20 cellular contexts compared by ENCODE assay signal in genomic region chr6:148459228-148459627, GRCh38.
DNase-seq lines count a peak whose midpoint lies in the region; ATAC-seq and TF ChIP-seq lines count a peak whose summit lies in the region.
"Had no signal": no experiment of that assay in that cellular context is flagged by ENCODE, and none has a peak within 500 bp of the region (broad histone marks: within the 10 kb centered on the region; RNA-seq: fewer than 3 reads in every experiment).

No MANE protein-coding gene starts in this region.

- no peaks in the 10 kb centered on the region for H3K36me3 Mint-ChIP-seq in effector memory CD8-positive, alpha-beta T cell (ENCODE audit: insufficient read depth)
- H3K36me3 Mint-ChIP-seq: CD4-positive, CD25-positive, alpha-beta regulatory T cell; CD8-positive, alpha-beta T cell had no signal

- H3K14ac ChIP-seq in IMR-90 (replicated peaks; ENCODE audit: low read depth, low read length): 0 out of 2 replicates have a peak overlapping the region, but pooled peaks have one; percentile 8
- no peak overlapping the region for H3K14ac ChIP-seq in mesenchymal stem cell (ENCODE audit: low read length in 2 of 2)

- in situ Hi-C loops in IMR-90 (cut with MboI; ENCODE audit: low sequenced_read_pairs): no loop called here

- no peaks in the 10 kb centered on the region for H3K9me3 ChIP-seq in IMR-90 (ENCODE audit: control insufficient read depth, insufficient read depth, low read length)
- H3K9me3 ChIP-seq in mesenchymal stem cell (ENCODE audit: control insufficient read depth, low read length): no peaks in the 10 kb centered on the region
- H3K9me3 ChIP-seq: BLaER1, Caco-2 had no signal

- H3K4me3 ChIP-seq in IMR-90 (ENCODE audit: insufficient read depth, low read depth, low read length): no peak overlapping the region
- H3K4me3 ChIP-seq in mesenchymal stem cell (ENCODE audit: insufficient read depth in 1 of 2, low read depth in 1 of 2, low read length in 2 of 2): no peak overlapping the region
- H3K4me3 ChIP-seq: BLaER1, GM12878, GM23338 had no signal

- H2BK120ac ChIP-seq in IMR-90 (ENCODE audit: low read depth, low read length) (0 out of 2 replicates have a peak overlapping the region, but pooled peaks have one; percentile 15), mesenchymal stem cell (ENCODE audit: low read depth, low read length) (no peak overlapping the region)

- no peak overlapping the region for H2AK9ac ChIP-seq in IMR-90 (replicated peaks; ENCODE audit: low read depth, low read length, poor library complexity)

- no peaks in the 10 kb centered on the region for H3K4me1 Mint-ChIP-seq in effector memory CD8-positive, alpha-beta T cell (ENCODE audit: low read depth in 2 of 2)
- H3K4me1 Mint-ChIP-seq: B cell; CD4-positive, CD25-positive, alpha-beta regulatory T cell had no signal

- dilution Hi-C loops in IMR-90 (cut with HindIII; ENCODE audit: low sequenced_read_pairs, unreplicated experiment): no loop called here

- peaks cover 11 to 12% of the 10 kb centered on the region in 2 donors for H3K27me3 Mint-ChIP-seq in effector memory CD8-positive, alpha-beta T cell
- H3K27me3 Mint-ChIP-seq: CD4-positive, CD25-positive, alpha-beta regulatory T cell had no signal

- H3K23ac ChIP-seq in IMR-90 (ENCODE audit: low read depth, low read length): no peak overlapping the region
- H3K23ac ChIP-seq in mesenchymal stem cell (ENCODE audit: low read length in 2 of 2): no peak overlapping the region

- H4K8ac ChIP-seq in IMR-90 (ENCODE audit: low read depth in 2 of 2, low read length in 2 of 2) (no peak overlapping the region), mesenchymal stem cell (ENCODE audit: low read length) (no peak overlapping the region)

- no TSS peak for BruUV-seq in IMR-90 (replicated peaks; lab: Mats Ljungman, UMichigan)

- H4K20me1 ChIP-seq in IMR-90 (ENCODE audit: insufficient read depth, low read length): no peaks in the 10 kb centered on the region

- H4K91ac ChIP-seq in IMR-90 (ENCODE audit: insufficient read depth, low read depth, low read length) (0 out of 2 replicates have a peak overlapping the region, but pooled peaks have one; percentile 25), mesenchymal stem cell (ENCODE audit: low read length) (peak overlapping the region; percentile 53)

- no peak overlapping the region for H3K27ac ChIP-seq in IMR-90 (ENCODE audit: insufficient read depth, low read length)
- peak overlapping the region; percentile 2 for H3K27ac ChIP-seq in caudate nucleus (ENCODE audit: low read depth, low read length)
- no peak overlapping the region for H3K27ac ChIP-seq in mesenchymal stem cell (ENCODE audit: low read length, poor library complexity, severe bottlenecking)
- H3K27ac ChIP-seq: 22Rv1, BLaER1, C4-2B had no signal

- H3K27me3 ChIP-seq in IMR-90 (ENCODE audit: control insufficient read depth, insufficient read depth, low read length) (no peaks in the 10 kb centered on the region), mesenchymal stem cell (ENCODE audit: control insufficient read depth in 1 of 2, insufficient read depth in 1 of 2, low read length in 2 of 2) (no peaks in the 10 kb centered on the region)
- H3K27me3 ChIP-seq: BLaER1 had no signal

- CTCF ChIA-PET in IMR-90 (lab: Yijun Ruan, JAX): interaction anchor here (0.6 kb wide), 1 partner anchor 254 kb away, joined by 4 read pairs; no protein-coding TSS in a partner anchor

- H3K9me1 ChIP-seq in IMR-90 (ENCODE audit: insufficient read depth, low read length): peaks cover 12% of the 10 kb centered on the region

- no peak overlapping the region for H3K56ac ChIP-seq in IMR-90 (ENCODE audit: extremely low read depth, insufficient read depth, low read length)

- H3K4me3 Mint-ChIP-seq in effector memory CD8-positive, alpha-beta T cell: no peak overlapping the region
- H3K4me3 Mint-ChIP-seq: B cell; CD4-positive, CD25-positive, alpha-beta regulatory T cell; CD8-positive, alpha-beta T cell; GM23338; H9 had no signal

- ATAC-seq in IMR-90 (ENCODE audit: low read depth): no peak
- ATAC-seq in effector memory CD8-positive, alpha-beta T cell (replicated peaks): no peak
- no peak for ATAC-seq in GM19351 (IDR thresholded peaks at IDR 0.05; ENCODE audit: unreplicated experiment)
- ATAC-seq: CD8-positive, alpha-beta T cell; GM12878; GM23338; HCT116 had no signal

- H2AFZ ChIP-seq in IMR-90 (replicated peaks; ENCODE audit: low read length, poor library complexity) (no peak overlapping the region), mesenchymal stem cell (ENCODE audit: low read depth, low read length) (no peak overlapping the region)
- H2AFZ ChIP-seq: GM23338 had no signal

- H3K4me2 ChIP-seq in IMR-90 (ENCODE audit: low read depth, low read length): no peak overlapping the region
- no peak overlapping the region for H3K4me2 ChIP-seq in mesenchymal stem cell (ENCODE audit: low read length, poor library complexity, severe bottlenecking)
- H3K4me2 ChIP-seq: BLaER1, GM23338 had no signal

- no peak overlapping the region for H2BK12ac ChIP-seq in mesenchymal stem cell (ENCODE audit: low read length in 2 of 2)

- H3K4me1 ChIP-seq in IMR-90 (ENCODE audit: control insufficient read depth, insufficient read depth, low read length) (peaks cover 18% of the 10 kb centered on the region), mesenchymal stem cell (ENCODE audit: control insufficient read depth, insufficient read depth, low read depth, low read length) (peaks cover under 1% of the 10 kb centered on the region)
- H3K4me1 ChIP-seq: BLaER1 had no signal

- no CpG with 5 or more reads among the region's 4 CpGs for WGBS in IMR-90 (ENCODE audit: extremely low coverage in 2 of 2, insufficient read length in 1 of 2), 2 experiments
- WGBS in mesenchymal stem cell: 100% methylated on average over 4 of the region's 4 CpGs

- H3K79me1 ChIP-seq in IMR-90 (ENCODE audit: low read depth in 1 of 2, low read length in 2 of 2): peaks cover 9 to 64% of the 10 kb centered on the region in 2 experiments
- peaks cover 21% of the 10 kb centered on the region for H3K79me1 ChIP-seq in mesenchymal stem cell (replicated peaks; ENCODE audit: low read length, poor library complexity, severe bottlenecking)

- H3K9me3 Mint-ChIP-seq in effector memory CD8-positive, alpha-beta T cell: no peaks in the 10 kb centered on the region
- H3K9me3 Mint-ChIP-seq: CD4-positive, CD25-positive, alpha-beta regulatory T cell; CD8-positive, alpha-beta T cell; GM23338; H9 had no signal

- H2BK15ac ChIP-seq in IMR-90 (ENCODE audit: low read depth, low read length) (no peak overlapping the region), mesenchymal stem cell (ENCODE audit: low read depth, poor library complexity, severe bottlenecking) (no peak overlapping the region)

- POLR2A ChIA-PET in IMR-90 (lab: Charles Lee; ENCODE audit: unreplicated experiment): no interaction called here

- H2AK5ac ChIP-seq in IMR-90 (ENCODE audit: low read depth, low read length): no peak overlapping the region
- no peak overlapping the region for H2AK5ac ChIP-seq in mesenchymal stem cell (ENCODE audit: low read length, severe bottlenecking)

- no peak overlapping the region for H4K5ac ChIP-seq in IMR-90 (ENCODE audit: low read depth, low read length)

- TF ChIP-seq POLR2A in IMR-90 (IDR thresholded peaks at IDR 0.05; ENCODE audit: low read depth, low read length): no peak

- H3K36me3 ChIP-seq in IMR-90 (ENCODE audit: control insufficient read depth, insufficient read depth, low read length) (no peaks in the 10 kb centered on the region), mesenchymal stem cell (ENCODE audit: control insufficient read depth in 1 of 2, insufficient read depth in 2 of 2, low read depth in 1 of 2, low read length in 2 of 2) (peaks cover 10 to 70% of the 10 kb centered on the region in 2 experiments)
- H3K36me3 ChIP-seq: BLaER1 had no signal

- H3K18ac ChIP-seq in IMR-90 (ENCODE audit: low read depth, low read length) (no peak overlapping the region), mesenchymal stem cell (ENCODE audit: low read depth in 1 of 2, low read length in 2 of 2) (no peak overlapping the region)

- H3K9ac ChIP-seq in IMR-90 (ENCODE audit: low read depth, low read length): no peak overlapping the region
- H3K9ac ChIP-seq in mesenchymal stem cell (ENCODE audit: low read length): no peak overlapping the region
- H3K9ac ChIP-seq: BLaER1 had no signal

- H3K4ac ChIP-seq in IMR-90 (ENCODE audit: low read depth, low read length) (peak overlapping the region; percentile 51), mesenchymal stem cell (ENCODE audit: low read depth in 1 of 2, low read length in 2 of 2) (peak overlapping the region in 1 of 2 experiments; percentile 31)

- H3K27ac Mint-ChIP-seq in effector memory CD8-positive, alpha-beta T cell: no peak overlapping the region
- H3K27ac Mint-ChIP-seq: B cell; CD4-positive, CD25-positive, alpha-beta regulatory T cell; CD8-positive, alpha-beta T cell; GM23338 had no signal

- H2BK5ac ChIP-seq in IMR-90 (ENCODE audit: low read depth, low read length, poor library complexity, severe bottlenecking) (no peak overlapping the region), mesenchymal stem cell (ENCODE audit: low read depth, low read length, poor library complexity, severe bottlenecking) (no peak overlapping the region)

- intact Hi-C loops in IMR-90 (cut with micrococcal nuclease) (no loop called here), posterior vena cava (cut with DNase I) (loop anchor here (10.0 kb wide), 2 partner anchors 84 to 274 kb away; no protein-coding TSS in a partner anchor)

- TF ChIP-seq RAD21 in IMR-90 (IDR thresholded peaks at IDR 0.05; ENCODE audit: low read length): no peak

- TF ChIP-seq CTCF in IMR-90 (conservative IDR thresholded peaks at IDR 0.05; ENCODE audit: low read depth, low read length): no peak

- no peak overlapping the region for H2BK20ac ChIP-seq in IMR-90 (ENCODE audit: low read depth, low read length)

- DNase-seq in IMR-90 (no peak), caudate nucleus (lab: John Stamatoyannopoulos, UW) (no peak), mesenchymal stem cell (no peak), posterior vena cava (ENCODE audit: low spot score) (no peak)
- DNase-seq in effector memory CD8-positive, alpha-beta T cell: no peak
- DNase-seq: Caco-2; CD4-positive, CD25-positive, alpha-beta regulatory T cell; CD8-positive, alpha-beta T cell; DMS153; DND-41; GDM1; H9 had no signal

TF ChIP-seq in IMR-90, 13 proteins besides CTCF, POLR2A, EP300 and RAD21:
- TF ChIP-seq MXI1 (IDR thresholded peaks at IDR 0.05; ENCODE audit: borderline replicate concordance, low read depth, low read length) (no peak), RFX5 (IDR thresholded peaks at IDR 0.05; ENCODE audit: low read depth, low read length) (no peak)
TF ChIP-seq in IMR-90: peak in this region for 0.
